In the genomic region with DNA sequence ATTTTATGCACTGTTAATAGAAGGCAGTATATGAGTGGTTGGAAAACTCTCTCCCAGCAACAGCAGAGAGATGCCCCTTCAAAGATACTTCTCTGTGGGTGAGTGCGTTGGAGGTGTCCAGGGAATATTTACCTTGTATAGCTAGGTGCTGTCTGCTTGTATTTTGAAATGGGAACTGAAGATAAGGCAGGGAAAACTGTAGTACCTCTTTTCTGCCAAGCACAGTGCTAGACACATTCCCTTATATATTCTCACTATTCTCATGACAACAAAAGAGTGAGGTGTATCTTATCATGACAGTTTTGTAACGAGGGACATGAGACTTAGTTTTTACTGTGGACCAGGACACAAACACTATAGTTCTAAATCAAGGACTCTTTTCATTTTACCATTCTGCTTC, we compare ENCODE assay signal across 8 cellular contexts. TPM values are rescaled to one million over a fixed set of nuclear protein-coding genes. Genes with fewer than 3 reads are reported as not detected.
DNase-seq lines count a peak whose midpoint lies in the region; TF ChIP-seq lines count a peak whose summit lies in the region.

No MANE protein-coding gene starts in this region.

- H3K4me3 Mint-ChIP-seq in brain (peak overlapping the region; percentile 87 to 96 (median 94)), nephron (peak overlapping the region; percentile 84 to 95 (median 92))

- H3K4me1 Mint-ChIP-seq in brain = peaks cover 38% of the 10 kb centered on the region
- peaks cover 19% of the 10 kb centered on the region for H3K4me1 Mint-ChIP-seq in nephron

- TF ChIP-seq CTCF in LNCAP (IDR thresholded peaks at IDR 0.05) (peak; percentile 47), brain (conservative IDR thresholded peaks at IDR 0.05) (peak in 1 of 2 experiments; percentile 48), nephron (IDR thresholded peaks at IDR 0.05; ENCODE audit: unreplicated experiment in 3 of 3) (peak; percentile 17 to 38 (median 35))

- H3K9me3 Mint-ChIP-seq in brain (no peaks in the 10 kb centered on the region), nephron (no peaks in the 10 kb centered on the region)

- H3K27ac Mint-ChIP-seq in brain (peak overlapping the region in 4 of 5 experiments; percentile 87 to 95 (median 90)), nephron (peak overlapping the region in 1 of 3 experiments; percentile 19)

- H3K36me3 Mint-ChIP-seq in brain (peaks cover 5% of the 10 kb centered on the region), nephron (ENCODE audit: low read depth) (no peaks in the 10 kb centered on the region)

- peak; percentile 15 to 61 (median 50) for DNase-seq in NCI-H1417 (lab: John Stamatoyannopoulos, UW)
- no peak for DNase-seq in NCI-H1417 treated with DMSO at 0.1 percent for 48 hours (lab: John Stamatoyannopoulos, UW)
- no peak for DNase-seq in NCI-H1048 (lab: John Stamatoyannopoulos, UW)
- no peak for DNase-seq in dedifferentiated amniotic fluid mesenchymal stem cell (ENCODE audit: extremely low spot score)
- DNase-seq in NCI-H774 (lab: John Stamatoyannopoulos, UW) = no peak

- no peaks in the 10 kb centered on the region for H3K27me3 Mint-ChIP-seq in brain
- peaks cover 26% of the 10 kb centered on the region for H3K27me3 Mint-ChIP-seq in nephron (ENCODE audit: low read depth)

RNA-seq across cellular contexts. Expression of a gene that starts 2.1 kb away (rescaled TPM):
- 6.3 TPM for polyA plus RNA-seq in brain (ENCODE audit: insufficient read depth, low read depth, low replicate concordance)

Comparison
In these comparisons a context has a peak if more than half of its experiments do, and no peak if none do; other contexts are left out.
1. DNase-seq: peak in NCI-H1417 (3 of 3); none in NCI-H1417 treated with DMSO at 0.1 percent for 48 hours (single experiment), NCI-H1048 (single experiment), dedifferentiated amniotic fluid mesenchymal stem cell (single experiment) and NCI-H774 (single experiment).